1 cellular context compared by ENCODE assay signal in the genomic region with DNA sequence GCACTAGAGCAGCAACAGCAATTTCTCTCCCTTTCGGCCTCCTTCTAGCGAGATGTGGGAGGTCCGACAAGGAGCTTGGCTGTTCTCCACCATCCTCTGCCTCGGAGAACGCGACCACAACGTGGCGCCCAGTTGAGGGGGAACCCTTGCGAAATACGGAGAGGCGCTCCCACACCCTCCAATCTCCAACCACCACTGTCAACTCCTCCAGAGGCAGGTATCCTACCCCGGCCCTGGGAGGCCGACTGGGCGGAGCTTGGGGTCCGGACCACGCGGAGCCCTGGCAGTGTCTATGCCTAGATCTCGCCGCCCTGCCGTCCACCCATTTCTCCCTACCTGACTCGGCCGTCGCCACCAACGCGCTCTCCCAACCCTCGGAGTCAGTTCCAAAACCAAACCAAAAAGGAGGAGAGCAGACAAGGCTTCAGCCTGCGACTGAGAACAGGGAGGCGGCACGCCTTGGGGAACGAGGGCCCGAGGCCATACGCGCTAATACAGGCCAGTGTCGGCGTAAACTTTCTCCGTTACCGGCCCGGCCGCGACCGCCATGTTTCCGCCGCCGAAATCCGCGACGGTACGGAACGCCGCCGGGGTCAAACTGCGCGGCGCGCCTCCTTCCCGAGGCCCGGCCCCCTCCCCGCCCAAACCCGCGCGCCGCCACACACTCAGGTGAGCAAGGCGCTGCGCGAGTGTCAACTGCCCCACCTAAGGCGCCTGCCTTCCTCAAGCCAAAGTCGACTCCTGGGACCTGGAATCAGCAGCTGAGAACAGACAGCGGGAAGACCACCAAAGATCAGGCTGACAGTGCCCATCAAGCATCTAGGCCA.
A peak's percentile ranks its signal among the peaks of the same experiment; 100 is the strongest.
TF ChIP-seq lines count a peak whose summit lies in the region.

A gene with protein sequence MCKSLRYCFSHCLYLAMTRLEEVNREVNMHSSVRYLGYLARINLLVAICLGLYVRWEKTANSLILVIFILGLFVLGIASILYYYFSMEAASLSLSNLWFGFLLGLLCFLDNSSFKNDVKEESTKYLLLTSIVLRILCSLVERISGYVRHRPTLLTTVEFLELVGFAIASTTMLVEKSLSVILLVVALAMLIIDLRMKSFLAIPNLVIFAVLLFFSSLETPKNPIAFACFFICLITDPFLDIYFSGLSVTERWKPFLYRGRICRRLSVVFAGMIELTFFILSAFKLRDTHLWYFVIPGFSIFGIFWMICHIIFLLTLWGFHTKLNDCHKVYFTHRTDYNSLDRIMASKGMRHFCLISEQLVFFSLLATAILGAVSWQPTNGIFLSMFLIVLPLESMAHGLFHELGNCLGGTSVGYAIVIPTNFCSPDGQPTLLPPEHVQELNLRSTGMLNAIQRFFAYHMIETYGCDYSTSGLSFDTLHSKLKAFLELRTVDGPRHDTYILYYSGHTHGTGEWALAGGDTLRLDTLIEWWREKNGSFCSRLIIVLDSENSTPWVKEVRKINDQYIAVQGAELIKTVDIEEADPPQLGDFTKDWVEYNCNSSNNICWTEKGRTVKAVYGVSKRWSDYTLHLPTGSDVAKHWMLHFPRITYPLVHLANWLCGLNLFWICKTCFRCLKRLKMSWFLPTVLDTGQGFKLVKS (minus strand): TSS at position 570 of the 827 bp plus-strand sequence. CDS start 5,568 bp downstream, outside the sequence.

TF ChIP-seq in HEK293, 187 proteins besides CTCF, POLR2A, EP300 and RAD21 (continued from another document and continues in another):
- TF ChIP-seq ZSCAN30 (tag by site-specific recombination; IDR thresholded peaks at IDR 0.05): peak; percentile 66
- TF ChIP-seq ZNF624 (tag by site-specific recombination; IDR thresholded peaks at IDR 0.05): no peak
- TF ChIP-seq ZNF155 (tag by site-specific recombination; IDR thresholded peaks at IDR 0.05): no peak
- peak; percentile 95 for TF ChIP-seq KLF16 (tag by site-specific recombination; IDR thresholded peaks at IDR 0.05)
- TF ChIP-seq, protein P1, sequence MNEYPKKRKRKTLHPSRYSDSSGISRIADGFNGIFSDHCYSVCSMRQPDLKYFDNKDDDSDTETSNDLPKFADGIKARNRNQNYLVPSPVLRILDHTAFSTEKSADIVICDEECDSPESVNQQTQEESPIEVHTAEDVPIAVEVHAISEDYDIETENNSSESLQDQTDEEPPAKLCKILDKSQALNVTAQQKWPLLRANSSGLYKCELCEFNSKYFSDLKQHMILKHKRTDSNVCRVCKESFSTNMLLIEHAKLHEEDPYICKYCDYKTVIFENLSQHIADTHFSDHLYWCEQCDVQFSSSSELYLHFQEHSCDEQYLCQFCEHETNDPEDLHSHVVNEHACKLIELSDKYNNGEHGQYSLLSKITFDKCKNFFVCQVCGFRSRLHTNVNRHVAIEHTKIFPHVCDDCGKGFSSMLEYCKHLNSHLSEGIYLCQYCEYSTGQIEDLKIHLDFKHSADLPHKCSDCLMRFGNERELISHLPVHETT (tag by site-specific recombination; IDR thresholded peaks at IDR 0.05): peak; percentile 89
- TF ChIP-seq ZNF530 (tag by site-specific recombination; IDR thresholded peaks at IDR 0.05; ENCODE audit: low read depth): no peak
- TF ChIP-seq KLF1 (tag by site-specific recombination; IDR thresholded peaks at IDR 0.05): peak; percentile 51; the same call in 1 of the 2 replicates
- 0 out of 2 replicates have a peak, but pooled peaks have one; percentile 18 for TF ChIP-seq WT1 (tag by site-specific recombination; IDR thresholded peaks at IDR 0.05)
- TF ChIP-seq, protein P2, sequence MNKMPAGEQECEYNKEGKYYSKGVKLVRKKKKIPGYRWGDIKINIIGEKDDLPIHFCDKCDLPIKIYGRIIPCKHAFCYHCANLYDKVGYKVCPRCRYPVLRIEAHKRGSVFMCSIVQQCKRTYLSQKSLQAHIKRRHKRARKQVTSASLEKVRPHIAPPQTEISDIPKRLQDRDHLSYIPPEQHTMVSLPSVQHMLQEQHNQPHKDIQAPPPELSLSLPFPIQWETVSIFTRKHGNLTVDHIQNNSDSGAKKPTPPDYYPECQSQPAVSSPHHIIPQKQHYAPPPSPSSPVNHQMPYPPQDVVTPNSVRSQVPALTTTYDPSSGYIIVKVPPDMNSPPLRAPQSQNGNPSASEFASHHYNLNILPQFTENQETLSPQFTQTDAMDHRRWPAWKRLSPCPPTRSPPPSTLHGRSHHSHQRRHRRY (tag by site-specific recombination; IDR thresholded peaks at IDR 0.05): 0 out of 2 replicates have a peak, but pooled peaks have one; percentile 46
- peak; percentile 55; the same call in 1 of the 2 replicates for TF ChIP-seq KLF7 (tag by site-specific recombination; IDR thresholded peaks at IDR 0.05; ENCODE audit: borderline replicate concordance)
- peak; percentile 91 for TF ChIP-seq KLF10 (tag by site-specific recombination; IDR thresholded peaks at IDR 0.05)
- TF ChIP-seq ZNF670 (tag by site-specific recombination; IDR thresholded peaks at IDR 0.05; ENCODE audit: low read depth): no peak
- TF ChIP-seq GLIS2 (tag by site-specific recombination; IDR thresholded peaks at IDR 0.05): peak; percentile 79
- peak; percentile 96 for TF ChIP-seq ZBTB17 (tag by site-specific recombination; IDR thresholded peaks at IDR 0.05)
- no peak for TF ChIP-seq ZNF404 (tag by site-specific recombination; IDR thresholded peaks at IDR 0.05)
- no peak for TF ChIP-seq ZNF248 (tag by site-specific recombination; IDR thresholded peaks at IDR 0.05)
- no peak for TF ChIP-seq ZNF433 (tag by site-specific recombination; IDR thresholded peaks at IDR 0.05; ENCODE audit: low read depth)
- TF ChIP-seq ZNF677 (tag by site-specific recombination; IDR thresholded peaks at IDR 0.05): no peak
- peak; percentile 78; the same call in 1 of the 2 replicates for TF ChIP-seq ZNF792 (tag by site-specific recombination; IDR thresholded peaks at IDR 0.05)
- TF ChIP-seq BCL11A (tag by site-specific recombination; IDR thresholded peaks at IDR 0.05; ENCODE audit: low read depth): no peak
- no peak for TF ChIP-seq ZNF169 (tag by site-specific recombination; IDR thresholded peaks at IDR 0.05)
- TF ChIP-seq ZNF560 (tag by site-specific recombination; IDR thresholded peaks at IDR 0.05; ENCODE audit: borderline replicate concordance): no peak
- TF ChIP-seq ZNF768 (tag by site-specific recombination; IDR thresholded peaks at IDR 0.05): no peak
- TF ChIP-seq EGR2 (tag by site-specific recombination; IDR thresholded peaks at IDR 0.05; ENCODE audit: low read depth): peak; percentile 70
- 0 out of 2 replicates have a peak, but pooled peaks have one; percentile 81 for TF ChIP-seq GLI4 (tag by site-specific recombination; IDR thresholded peaks at IDR 0.05)
- no peak for TF ChIP-seq TCF7L2 (IDR thresholded peaks at IDR 0.05; ENCODE audit: borderline replicate concordance, low read depth, low read length)
- TF ChIP-seq ZNF529 (tag by site-specific recombination; IDR thresholded peaks at IDR 0.05; ENCODE audit: insufficient replicate concordance): no peak
- TF ChIP-seq ZNF423 (tag by site-specific recombination; IDR thresholded peaks at IDR 0.05): no peak; the same call in 1 of the 2 replicates
- TF ChIP-seq ZNF221 (tag by site-specific recombination; IDR thresholded peaks at IDR 0.05; ENCODE audit: borderline replicate concordance): peak; percentile 35; the same call in 1 of the 2 replicates
- TF ChIP-seq ZNF132 (tag by site-specific recombination; IDR thresholded peaks at IDR 0.05; ENCODE audit: borderline replicate concordance): no peak
- no peak for TF ChIP-seq TRIM28 (IDR thresholded peaks at IDR 0.05; ENCODE audit: borderline replicate concordance, low read length)
- TF ChIP-seq ZNF239 (tag by site-specific recombination; IDR thresholded peaks at IDR 0.05): 0 out of 2 replicates have a peak, but pooled peaks have one; percentile 62
- peak; percentile 97 for TF ChIP-seq ZFP37 (tag by site-specific recombination; IDR thresholded peaks at IDR 0.05)
- no peak for TF ChIP-seq ZNF837 (tag by site-specific recombination; IDR thresholded peaks at IDR 0.05)
- TF ChIP-seq, protein P3, sequence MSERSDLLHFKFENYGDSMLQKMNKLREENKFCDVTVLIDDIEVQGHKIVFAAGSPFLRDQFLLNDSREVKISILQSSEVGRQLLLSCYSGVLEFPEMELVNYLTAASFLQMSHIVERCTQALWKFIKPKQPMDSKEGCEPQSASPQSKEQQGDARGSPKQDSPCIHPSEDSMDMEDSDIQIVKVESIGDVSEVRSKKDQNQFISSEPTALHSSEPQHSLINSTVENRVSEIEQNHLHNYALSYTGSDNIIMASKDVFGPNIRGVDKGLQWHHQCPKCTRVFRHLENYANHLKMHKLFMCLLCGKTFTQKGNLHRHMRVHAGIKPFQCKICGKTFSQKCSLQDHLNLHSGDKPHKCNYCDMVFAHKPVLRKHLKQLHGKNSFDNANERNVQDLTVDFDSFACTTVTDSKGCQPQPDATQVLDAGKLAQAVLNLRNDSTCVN (tag by site-specific recombination; optimal IDR thresholded peaks at IDR 0.05): peak; percentile 91
- TF ChIP-seq ZNF596 (tag by site-specific recombination; IDR thresholded peaks at IDR 0.05): 0 out of 2 replicates have a peak, but pooled peaks have one; percentile 11
- peak; percentile 77 for TF ChIP-seq ZNF341 (tag by site-specific recombination; IDR thresholded peaks at IDR 0.05; ENCODE audit: low read depth)
- TF ChIP-seq ZNF544 (tag by site-specific recombination; IDR thresholded peaks at IDR 0.05): no peak
- peak; percentile 92 for TF ChIP-seq GLIS1 (tag by site-specific recombination; IDR thresholded peaks at IDR 0.05)
- TF ChIP-seq, protein P4, sequence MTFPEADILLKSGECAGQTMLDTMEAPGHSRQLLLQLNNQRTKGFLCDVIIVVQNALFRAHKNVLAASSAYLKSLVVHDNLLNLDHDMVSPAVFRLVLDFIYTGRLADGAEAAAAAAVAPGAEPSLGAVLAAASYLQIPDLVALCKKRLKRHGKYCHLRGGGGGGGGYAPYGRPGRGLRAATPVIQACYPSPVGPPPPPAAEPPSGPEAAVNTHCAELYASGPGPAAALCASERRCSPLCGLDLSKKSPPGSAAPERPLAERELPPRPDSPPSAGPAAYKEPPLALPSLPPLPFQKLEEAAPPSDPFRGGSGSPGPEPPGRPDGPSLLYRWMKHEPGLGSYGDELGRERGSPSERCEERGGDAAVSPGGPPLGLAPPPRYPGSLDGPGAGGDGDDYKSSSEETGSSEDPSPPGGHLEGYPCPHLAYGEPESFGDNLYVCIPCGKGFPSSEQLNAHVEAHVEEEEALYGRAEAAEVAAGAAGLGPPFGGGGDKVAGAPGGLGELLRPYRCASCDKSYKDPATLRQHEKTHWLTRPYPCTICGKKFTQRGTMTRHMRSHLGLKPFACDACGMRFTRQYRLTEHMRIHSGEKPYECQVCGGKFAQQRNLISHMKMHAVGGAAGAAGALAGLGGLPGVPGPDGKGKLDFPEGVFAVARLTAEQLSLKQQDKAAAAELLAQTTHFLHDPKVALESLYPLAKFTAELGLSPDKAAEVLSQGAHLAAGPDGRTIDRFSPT (tag by site-specific recombination; IDR thresholded peaks at IDR 0.05): peak; percentile 35; the same call in 1 of the 2 replicates
- TF ChIP-seq MEIS1 (CRISPR knock-in tag; IDR thresholded peaks at IDR 0.05; ENCODE audit: borderline replicate concordance): no peak
- no peak for TF ChIP-seq ZNF211 (tag by site-specific recombination; IDR thresholded peaks at IDR 0.05; ENCODE audit: low read depth)
- peak; percentile 98 for TF ChIP-seq ZNF777 (tag by site-specific recombination; IDR thresholded peaks at IDR 0.05; ENCODE audit: borderline replicate concordance)
- TF ChIP-seq ZNF335 (tag by site-specific recombination; conservative IDR thresholded peaks at IDR 0.05): peak; percentile 89
- no peak for TF ChIP-seq ZNF585B (tag by site-specific recombination; IDR thresholded peaks at IDR 0.05)
- TF ChIP-seq REPIN1 (tag by site-specific recombination; IDR thresholded peaks at IDR 0.05; ENCODE audit: low read depth): peak; percentile 90
- 0 out of 2 replicates have a peak, but pooled peaks have one; percentile 21 for TF ChIP-seq ZNF23 (tag by site-specific recombination; IDR thresholded peaks at IDR 0.05; ENCODE audit: borderline replicate concordance)
- TF ChIP-seq MZF1 (tag by site-specific recombination; IDR thresholded peaks at IDR 0.05; ENCODE audit: borderline replicate concordance): peak; percentile 99
- TF ChIP-seq HOXC10 (CRISPR knock-in tag; IDR thresholded peaks at IDR 0.05): 0 out of 2 replicates have a peak, but pooled peaks have one; percentile 64
- TF ChIP-seq, protein P5, sequence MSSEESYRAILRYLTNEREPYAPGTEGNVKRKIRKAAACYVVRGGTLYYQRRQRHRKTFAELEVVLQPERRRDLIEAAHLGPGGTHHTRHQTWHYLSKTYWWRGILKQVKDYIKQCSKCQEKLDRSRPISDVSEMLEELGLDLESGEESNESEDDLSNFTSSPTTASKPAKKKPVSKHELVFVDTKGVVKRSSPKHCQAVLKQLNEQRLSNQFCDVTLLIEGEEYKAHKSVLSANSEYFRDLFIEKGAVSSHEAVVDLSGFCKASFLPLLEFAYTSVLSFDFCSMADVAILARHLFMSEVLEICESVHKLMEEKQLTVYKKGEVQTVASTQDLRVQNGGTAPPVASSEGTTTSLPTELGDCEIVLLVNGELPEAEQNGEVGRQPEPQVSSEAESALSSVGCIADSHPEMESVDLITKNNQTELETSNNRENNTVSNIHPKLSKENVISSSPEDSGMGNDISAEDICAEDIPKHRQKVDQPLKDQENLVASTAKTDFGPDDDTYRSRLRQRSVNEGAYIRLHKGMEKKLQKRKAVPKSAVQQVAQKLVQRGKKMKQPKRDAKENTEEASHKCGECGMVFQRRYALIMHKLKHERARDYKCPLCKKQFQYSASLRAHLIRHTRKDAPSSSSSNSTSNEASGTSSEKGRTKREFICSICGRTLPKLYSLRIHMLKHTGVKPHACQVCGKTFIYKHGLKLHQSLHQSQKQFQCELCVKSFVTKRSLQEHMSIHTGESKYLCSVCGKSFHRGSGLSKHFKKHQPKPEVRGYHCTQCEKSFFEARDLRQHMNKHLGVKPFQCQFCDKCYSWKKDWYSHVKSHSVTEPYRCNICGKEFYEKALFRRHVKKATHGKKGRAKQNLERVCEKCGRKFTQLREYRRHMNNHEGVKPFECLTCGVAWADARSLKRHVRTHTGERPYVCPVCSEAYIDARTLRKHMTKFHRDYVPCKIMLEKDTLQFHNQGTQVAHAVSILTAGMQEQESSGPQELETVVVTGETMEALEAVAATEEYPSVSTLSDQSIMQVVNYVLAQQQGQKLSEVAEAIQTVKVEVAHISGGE (tag by site-specific recombination; conservative IDR thresholded peaks at IDR 0.05; ENCODE audit: low read depth): peak; percentile 31; the same call in 1 of the 2 replicates
- no peak for TF ChIP-seq HOXD13 (CRISPR knock-in tag; IDR thresholded peaks at IDR 0.05; ENCODE audit: borderline replicate concordance)
- 0 out of 2 replicates have a peak, but pooled peaks have one; percentile 10 for TF ChIP-seq FEZF1 (tag by site-specific recombination; IDR thresholded peaks at IDR 0.05)
- TF ChIP-seq, protein P6, sequence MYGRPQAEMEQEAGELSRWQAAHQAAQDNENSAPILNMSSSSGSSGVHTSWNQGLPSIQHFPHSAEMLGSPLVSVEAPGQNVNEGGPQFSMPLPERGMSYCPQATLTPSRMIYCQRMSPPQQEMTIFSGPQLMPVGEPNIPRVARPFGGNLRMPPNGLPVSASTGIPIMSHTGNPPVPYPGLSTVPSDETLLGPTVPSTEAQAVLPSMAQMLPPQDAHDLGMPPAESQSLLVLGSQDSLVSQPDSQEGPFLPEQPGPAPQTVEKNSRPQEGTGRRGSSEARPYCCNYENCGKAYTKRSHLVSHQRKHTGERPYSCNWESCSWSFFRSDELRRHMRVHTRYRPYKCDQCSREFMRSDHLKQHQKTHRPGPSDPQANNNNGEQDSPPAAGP (tag by site-specific recombination; IDR thresholded peaks at IDR 0.05): peak; percentile 74
- peak; percentile 87 for TF ChIP-seq KLF9 (tag by site-specific recombination; IDR thresholded peaks at IDR 0.05; ENCODE audit: low read depth)
- no peak for TF ChIP-seq ZNF510 (tag by site-specific recombination; IDR thresholded peaks at IDR 0.05; ENCODE audit: insufficient replicate concordance)
